8 cellular contexts compared by ENCODE assay signal in genomic region chr4:99893991-99894981, GRCh38. TPM values are rescaled to one million over a fixed set of nuclear protein-coding genes. Genes with fewer than 3 reads are reported as not detected.
DNase-seq lines count a peak whose midpoint lies in the region; ATAC-seq and TF ChIP-seq lines count a peak whose summit lies in the region.

A gene with protein sequence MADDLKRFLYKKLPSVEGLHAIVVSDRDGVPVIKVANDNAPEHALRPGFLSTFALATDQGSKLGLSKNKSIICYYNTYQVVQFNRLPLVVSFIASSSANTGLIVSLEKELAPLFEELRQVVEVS (minus strand): TSS chr4:99894427. CDS start chr4:99893963, 464 bp downstream.

- TF ChIP-seq CTCF in right atrium auricular region (IDR thresholded peaks at IDR 0.05) (no peak), prostate gland (IDR thresholded peaks at IDR 0.05) (no peak)

- ATAC-seq in GM18502 (IDR thresholded peaks at IDR 0.05; ENCODE audit: poor library complexity, unreplicated experiment): peak; percentile 100
- ATAC-seq in HG02943 (IDR thresholded peaks at IDR 0.05; ENCODE audit: low read depth, unreplicated experiment): peak; percentile 100

- whole genome bisulfite sequencing in prostate gland: 2% methylated on average over 46 of the region's 49 CpGs

- intact Hi-C loops in prostate gland (cut with DNase I): loop anchor here (2.0 kb wide), 1 partner anchor 55 kb away; no protein-coding TSS in a partner anchor

- H3K4me3 ChIP-seq in right atrium auricular region (peak within 1 kb of the TSS; percentile 77 to 99), prostate gland (peak within 1 kb of the TSS; percentile 71 to 78)

- peaks cover 0 to 32% of the 10 kb centered on the region in 2 donors for H3K4me1 ChIP-seq in right atrium auricular region
- no peaks in the 10 kb centered on the region for H3K4me1 ChIP-seq in prostate gland (replicated peaks)

- H3K27me3 ChIP-seq in right atrium auricular region (no peaks in the 10 kb centered on the region), prostate gland (replicated peaks; ENCODE audit: insufficient read depth) (no peaks in the 10 kb centered on the region)

- H3K27ac ChIP-seq in angular gyrus (ENCODE audit: low read depth, low read length) (peak within 1 kb of the TSS; percentile 80), right atrium auricular region (peak within 1 kb of the TSS; percentile 82 to 86), prostate gland (peak within 1 kb of the TSS; percentile 84 to 85)

- no peaks in the 10 kb centered on the region for H3K36me3 ChIP-seq in right atrium auricular region
- no peaks in the 10 kb centered on the region for H3K36me3 ChIP-seq in prostate gland

- peak; percentile 44 for TF ChIP-seq POLR2A in prostate gland (IDR thresholded peaks at IDR 0.05)

- no peaks in the 10 kb centered on the region for H3K9me3 ChIP-seq in right atrium auricular region
- H3K9me3 ChIP-seq in prostate gland: no peaks in the 10 kb centered on the region

- DNase-seq in NCI-H187 treated with DMSO at 0.1 percent for 48 hours (lab: John Stamatoyannopoulos, UW) (peak; percentile 52), T-helper 2 cell (peak; percentile 77 to 97 (median 84)), right atrium auricular region (ENCODE audit: low spot score) (peak; percentile 95), prostate gland (ENCODE audit: low spot score) (peak; percentile 90), ureter (ENCODE audit: low spot score) (peak; percentile 93)

RNA-seq across cellular contexts. Expression of the gene that starts here (rescaled TPM):
- total RNA-seq in right atrium auricular region: 10 to 100 TPM; 21.8 to 38.9 TPM
- 10 to 100 TPM; 51.6 to 78.7 TPM for total RNA-seq in prostate gland
- 48.2 TPM for total RNA-seq in ureter

Comparison
In these comparisons a context has a peak if more than half of its experiments do, and no peak if none do; other contexts are left out.
1. Peak in every context shown above with its lines: DNase-seq, ATAC-seq, H3K4me3 ChIP-seq and H3K27ac ChIP-seq.